ENCODE assay signal across 18 cellular contexts in the genomic region with DNA sequence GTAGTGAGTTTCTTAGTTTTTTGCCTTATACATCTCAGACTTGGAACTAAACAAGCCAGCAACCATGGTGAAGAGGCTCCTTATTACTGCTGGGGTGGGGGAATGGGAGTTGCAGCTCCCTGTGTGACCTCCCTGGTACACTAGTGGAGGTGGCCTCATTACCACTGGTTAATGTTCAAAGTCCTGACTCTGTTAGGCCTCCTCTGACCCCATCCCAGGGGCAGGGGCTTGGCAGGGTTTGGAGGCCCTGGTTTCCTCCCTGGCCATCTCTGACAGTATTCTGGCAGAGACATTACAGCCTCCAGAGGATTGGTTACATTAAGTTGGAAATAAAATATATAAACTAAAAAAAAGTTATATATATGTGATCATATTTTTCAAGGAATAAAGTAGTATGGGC.
"Had no signal": no experiment of that assay in that cellular context is flagged by ENCODE, and none has a peak within 500 bp of the region (broad histone marks: within the 10 kb centered on the region; RNA-seq: fewer than 3 reads in every experiment).

No MANE protein-coding gene starts in this region.

- H3K9me3 ChIP-seq: gastrocnemius medialis, sigmoid colon, testis had no signal

- H3K4me1 ChIP-seq: testis had no signal

- H3K27ac ChIP-seq: gastrocnemius medialis, skin epidermis, testis had no signal

- DNase-seq: cortex of kidney; dorsolateral prefrontal cortex; effector CD8-positive, alpha-beta T cell; gastrocnemius medialis; immature natural killer cell; kidney; left cardiac atrium; mammary epithelial cell; naive thymus-derived CD4-positive, alpha-beta T cell; nephron progenitor cell; posterior cingulate gyrus; sigmoid colon; stimulated activated CD4-positive, alpha-beta T cell treated with anti-CD3 and anti-CD28 coated beads, Interleukin-2, amount 100 ng/mL, for 24 hours; stimulated activated CD4-positive, alpha-beta T cell treated with anti-CD3 and anti-CD28 coated beads, Interleukin-4, amount 100 ng/mL, for 4 hours; stimulated activated naive B cell treated with anti-CD40 and anti-IgM and Interleukin-4, amounts not matched to agents 10 μg/mL and 1 μg/mL and 100 μg/mL, for 72 hours; stimulated activated naive CD8-positive, alpha-beta T cell treated with anti-CD3 and anti-CD28 coated beads, Interleukin-15, amount 100 ng/mL, for 72 hours; testis had no signal

- H3K4me3 ChIP-seq: dorsolateral prefrontal cortex, gastrocnemius medialis, sigmoid colon, skin epidermis, testis had no signal

- H3K27me3 ChIP-seq: dorsolateral prefrontal cortex, gastrocnemius medialis, sigmoid colon, testis had no signal

- H3K36me3 ChIP-seq: gastrocnemius medialis, sigmoid colon had no signal
